8 cellular contexts compared by ENCODE assay signal in genomic region chr5:79858097-79858723, GRCh38.
DNase-seq lines count a peak whose midpoint lies in the region; ATAC-seq and TF ChIP-seq lines count a peak whose summit lies in the region.

No MANE protein-coding gene starts in this region.

- no peaks in the 10 kb centered on the region for H3K27me3 ChIP-seq in heart right ventricle
- H3K27me3 ChIP-seq in psoas muscle (ENCODE audit: insufficient read depth in 3 of 3, low read length in 2 of 3), result no peaks in the 10 kb centered on the region

- H3K36me3 ChIP-seq in heart right ventricle, result no peaks in the 10 kb centered on the region
- no peaks in the 10 kb centered on the region for H3K36me3 ChIP-seq in psoas muscle (ENCODE audit: insufficient read depth in 1 of 2, low read depth in 1 of 2)

- DNase-seq in ELF-1 (ENCODE audit: low read depth, low spot score) (peak; percentile 75), SKM-1 treated with dmso at 0.1 percent for 144 hours (lab: John Stamatoyannopoulos, UW; ENCODE audit: unreplicated experiment) (peak; percentile 45), heart right ventricle (peak; percentile 76 to 77), psoas muscle (peak; percentile 71 to 85), GF-D8 (lab: John Stamatoyannopoulos, UW) (no peak)
- DNase-seq in Jurkat, Clone E6-1 (ENCODE audit: low read depth, low spot score), result peak; percentile 60
- peak; percentile 45 for DNase-seq in activated naive CD8-positive, alpha-beta T cell treated with anti-CD3 and anti-CD28 coated beads, Interleukin-2, amount 50 U/mL, for 16 hours (ENCODE audit: low read depth, low spot score)

- intact Hi-C loops in heart right ventricle (cut with DNase I) (loop anchor here in 9 of 10 donors (2.0 to 10.0 kb wide), 9 partner anchors 153 to 306 kb away; partner anchors contain the start of gene TENT2 (in 1 of the 9)), psoas muscle (cut with DNase I) (loop anchor here in 1 of 2 donors (1.0 to 10.0 kb wide), 3 partner anchors 48 to 833 kb away; no protein-coding TSS in a partner anchor)

- H3K4me1 ChIP-seq in heart right ventricle (peaks cover 0 to 22% (median 3%) of the 10 kb centered on the region in 9 donors), psoas muscle (no peaks in the 10 kb centered on the region)

- 33 to 35% methylated on average over 6 of the region's 6 CpGs for WGBS in heart right ventricle, 2 donors
- 31 to 34% (median 34%) methylated on average over 6 of the region's 6 CpGs for WGBS in psoas muscle, 3 donors

- H3K27ac ChIP-seq in heart right ventricle (peak overlapping the region in 2 of 10 donors; percentile 53 to 77), psoas muscle (no peak overlapping the region)

- ATAC-seq in heart right ventricle (peak in 7 of 8 donors; percentile 51 to 72 (median 62)), psoas muscle (peak; percentile 74 to 83 (median 78)), GM19452 (IDR thresholded peaks at IDR 0.05; ENCODE audit: unreplicated experiment) (no peak)

- no peak overlapping the region for H3K4me3 ChIP-seq in Jurkat, Clone E6-1 (ENCODE audit: low read length)
- H3K4me3 ChIP-seq in heart right ventricle (no peak overlapping the region), psoas muscle (no peak overlapping the region)

- TF ChIP-seq CTCF in heart right ventricle (IDR thresholded peaks at IDR 0.05) (peak; percentile 93 to 98 (median 96)), psoas muscle (IDR thresholded peaks at IDR 0.05) (peak; percentile 98)

- no peaks in the 10 kb centered on the region for H3K9me3 ChIP-seq in heart right ventricle
- no peaks in the 10 kb centered on the region for H3K9me3 ChIP-seq in psoas muscle
